In the genomic region with DNA sequence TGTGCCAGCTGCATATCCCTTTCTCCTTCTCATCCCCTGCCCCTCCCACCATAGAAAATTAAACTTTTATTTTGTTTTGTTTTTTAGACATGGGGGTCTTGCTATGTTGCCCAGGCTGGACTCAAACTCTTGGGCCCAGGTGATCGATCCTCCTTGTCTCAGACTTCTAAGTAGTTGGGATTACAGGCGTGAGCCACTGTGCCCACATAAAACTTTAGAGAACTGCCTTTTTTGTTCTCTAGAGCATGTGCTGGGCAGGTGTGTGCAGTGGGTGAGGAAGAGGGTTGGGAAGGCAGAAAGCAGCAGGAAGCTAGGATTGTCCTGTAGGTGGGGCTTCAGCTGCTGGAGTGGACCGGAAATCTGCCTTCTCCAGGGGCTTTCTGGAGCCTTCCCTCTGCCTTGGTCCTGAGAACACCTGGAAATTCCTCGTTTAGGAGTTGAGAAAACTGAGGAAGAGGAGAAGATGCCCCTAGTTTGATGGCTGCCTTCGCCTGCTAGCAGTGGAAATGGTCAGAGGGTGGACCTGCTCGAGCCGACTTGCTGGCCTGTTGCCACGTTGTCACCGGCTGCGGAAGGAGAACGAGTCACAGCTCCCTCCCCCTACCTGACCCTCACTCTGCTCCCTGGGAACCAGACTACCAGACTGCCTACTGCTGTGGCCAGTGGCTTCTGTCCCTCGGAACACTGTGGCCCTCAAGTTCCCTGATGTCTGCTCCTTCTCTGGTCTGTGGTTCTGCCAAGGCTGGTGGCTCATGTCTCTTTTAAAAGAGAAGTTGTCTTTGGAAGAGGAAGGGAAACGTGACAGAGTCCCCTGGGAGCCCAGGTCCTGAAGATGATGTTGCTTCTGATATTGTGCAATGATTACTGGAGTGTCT, we compare ENCODE assay signal across 10 cellular contexts. TPM values are rescaled to one million over a fixed set of nuclear protein-coding genes. Genes with fewer than 3 reads are reported as not detected.
DNase-seq lines count a peak whose midpoint lies in the region; ATAC-seq and TF ChIP-seq lines count a peak whose summit lies in the region.
"Had no signal": no experiment of that assay in that cellular context is flagged by ENCODE, and none has a peak within 500 bp of the region (broad histone marks: within the 10 kb centered on the region; RNA-seq: fewer than 3 reads in every experiment).

No MANE protein-coding gene starts in this region.

- H3K27ac ChIP-seq in HCT116 (ENCODE audit: low read depth, low read length) = peak overlapping the region; percentile 43
- H3K27ac ChIP-seq in duodenal mucosa (ENCODE audit: low read depth, low read length) = peak overlapping the region; percentile 54
- H3K27ac ChIP-seq in trophoblast cell (ENCODE audit: low read depth, low read length) = no peak overlapping the region

- no peak overlapping the region for H4K91ac ChIP-seq in trophoblast cell (ENCODE audit: low read depth, low read length)

- no peaks in the 10 kb centered on the region for H3K9me3 ChIP-seq in HCT116 (ENCODE audit: control insufficient read depth in 1 of 2, insufficient read depth in 1 of 2, low read depth in 1 of 2, low read length in 2 of 2)
- no peaks in the 10 kb centered on the region for H3K9me3 ChIP-seq in duodenal mucosa (ENCODE audit: control insufficient read depth in 1 of 2, low read length in 2 of 2)
- peaks cover 2% of the 10 kb centered on the region for H3K9me3 ChIP-seq in trophoblast cell (ENCODE audit: insufficient read depth, low read depth, low read length)

- peak overlapping the region; percentile 41 for H4K8ac ChIP-seq in trophoblast cell (ENCODE audit: low read depth, low read length)

- no peak overlapping the region for H3K14ac ChIP-seq in trophoblast cell (ENCODE audit: low read length)

- H4K12ac ChIP-seq in trophoblast cell (ENCODE audit: low read depth, low read length) = no peak overlapping the region

- H3K18ac ChIP-seq in trophoblast cell (ENCODE audit: low read length) = no peak overlapping the region

- WGBS in trophoblast cell (ENCODE audit: extremely low coverage, insufficient coverage, insufficient read length) = no CpG with 5 or more reads among the region's 13 CpGs

- H2BK120ac ChIP-seq in trophoblast cell (ENCODE audit: insufficient read depth, low read length, poor library complexity) = no peak overlapping the region

- H4K20me1 ChIP-seq in HCT116 (ENCODE audit: insufficient read depth) = peaks cover 14% of the 10 kb centered on the region; the same call in 1 of the 2 replicates

- H2BK12ac ChIP-seq in trophoblast cell (ENCODE audit: low read length) = no peak overlapping the region

- CTCF ChIA-PET in HCT116 (lab: Charles Lee) = no interaction called here

- no peak overlapping the region for H2BK5ac ChIP-seq in trophoblast cell (ENCODE audit: low read depth, low read length, poor library complexity)

- H3K9ac ChIP-seq in HCT116 (ENCODE audit: low read length) (peak overlapping the region; percentile 25), duodenal mucosa (ENCODE audit: low read depth in 1 of 2, low read length in 2 of 2) (peak overlapping the region; percentile 4 to 22), trophoblast cell (ENCODE audit: low read length) (no peak overlapping the region)

- intact Hi-C loops in HCT116 (cut with micrococcal nuclease) = no loop called here

- H3K4ac ChIP-seq in trophoblast cell (ENCODE audit: low read depth, low read length) = no peak overlapping the region

- no peak overlapping the region for H2AK5ac ChIP-seq in trophoblast cell (ENCODE audit: low read length)

- no peaks in the 10 kb centered on the region for H3K27me3 ChIP-seq in HCT116 (ENCODE audit: insufficient read depth, low read length)
- H3K27me3 ChIP-seq in duodenal mucosa (ENCODE audit: control insufficient read depth in 1 of 2, insufficient read depth in 2 of 2, low read length in 2 of 2) = peaks cover 0 to 3% of the 10 kb centered on the region in 2 donors
- peaks cover 28% of the 10 kb centered on the region for H3K27me3 ChIP-seq in trophoblast cell (ENCODE audit: insufficient read depth, low read length)

- POLR2A ChIA-PET in HCT116 (lab: Charles Lee) = interaction anchor here (1.3 kb wide), 1 partner anchor 161 kb away, joined by 4 read pairs; a partner anchor contains a TSS

- H3K79me2 ChIP-seq in HCT116 (ENCODE audit: insufficient read depth, low read length) (peaks cover 83% of the 10 kb centered on the region), trophoblast cell (ENCODE audit: control insufficient read depth, insufficient read depth, low read length, poor library complexity) (no peaks in the 10 kb centered on the region)

- BruUV-seq in HCT116 (replicated peaks; lab: Mats Ljungman, UMichigan) = no TSS peak

- RAD21 ChIA-PET in HCT116 (lab: Charles Lee; ENCODE audit: low non-redundant PET in 1 of 2, low total read pairs in 2 of 2, uncharacterized antibody in 2 of 2, unreplicated experiment in 2 of 2) = no interaction called here

- in situ Hi-C loops in ACHN (cut with HindIII; ENCODE audit: low pct_ligation_motif_present, low pct_unique_long_range_greater_than_20kb, low sequenced_read_pairs) = no loop called here

- TF ChIP-seq POLR2A in HCT116 (IDR thresholded peaks at IDR 0.05; ENCODE audit: borderline replicate concordance, extremely low read depth, insufficient read depth, insufficient read length) = no peak

- peak; percentile 33 for ATAC-seq in HCT116
- no peak for ATAC-seq in GM21526 (IDR thresholded peaks at IDR 0.05; ENCODE audit: low FRiP score, unreplicated experiment)
- no peak for ATAC-seq in HG02885 (IDR thresholded peaks at IDR 0.05; ENCODE audit: poor library complexity, unreplicated experiment)
- ATAC-seq in HG03432 (IDR thresholded peaks at IDR 0.05; ENCODE audit: unreplicated experiment) = no peak

- peak overlapping the region; percentile 20 to 21 for H3K4me3 ChIP-seq in HCT116 (replicated peaks in 1 of 2; ENCODE audit: low read depth in 1 of 2, low read length in 2 of 2)
- H3K4me3 ChIP-seq in duodenal mucosa (ENCODE audit: low read depth in 1 of 2, low read length in 2 of 2) = peak overlapping the region; percentile 52 to 81
- no peak overlapping the region for H3K4me3 ChIP-seq in trophoblast cell (ENCODE audit: low read depth, low read length)

- TF ChIP-seq CTCF in HCT116 (IDR thresholded peaks at IDR 0.05 in 2 of 3, conservative IDR thresholded peaks at IDR 0.05 in 1 of 3; ENCODE audit: borderline replicate concordance in 1 of 3, insufficient read depth in 1 of 3, low read depth in 2 of 3, low read length in 2 of 3) = peak in 2 of 3 experiments; percentile 28 to 44; a peak in 4 of 6 replicates

- H3K79me1 ChIP-seq in trophoblast cell (ENCODE audit: low read length) = no peaks in the 10 kb centered on the region

- H3K36me3 ChIP-seq in HCT116 (ENCODE audit: control insufficient read depth in 1 of 2, insufficient read depth in 2 of 2, low read length in 2 of 2) = 0 out of 4 replicates have a peak, but pooled peaks cover 0 to 5% of the 10 kb centered on the region in 2 experiments
- peaks cover 0 to 7% of the 10 kb centered on the region in 2 donors for H3K36me3 ChIP-seq in duodenal mucosa (ENCODE audit: control insufficient read depth in 1 of 2, insufficient read depth in 2 of 2, low read length in 2 of 2)
- no peaks in the 10 kb centered on the region for H3K36me3 ChIP-seq in trophoblast cell (ENCODE audit: control insufficient read depth in 1 of 2, insufficient read depth in 2 of 2, low read length in 2 of 2)

- no peak for TF ChIP-seq RAD21 in HCT116 (IDR thresholded peaks at IDR 0.05; ENCODE audit: low read depth)

- H2AFZ ChIP-seq in HCT116 (ENCODE audit: low read depth, low read length, poor library complexity, severe bottlenecking) (no peak overlapping the region), trophoblast cell (ENCODE audit: insufficient read depth, low read length, poor library complexity) (no peak overlapping the region)

- H3K4me1 ChIP-seq in HCT116 (ENCODE audit: control insufficient read depth in 1 of 2, insufficient read depth in 2 of 2, low read length in 2 of 2) (peaks cover 43 to 79% of the 10 kb centered on the region in 2 experiments), duodenal mucosa (ENCODE audit: control insufficient read depth in 1 of 2, insufficient read depth in 2 of 2, low read length in 2 of 2) (peaks cover 61 to 70% of the 10 kb centered on the region in 2 donors), trophoblast cell (ENCODE audit: control insufficient read depth in 1 of 2, insufficient read depth in 2 of 2, low read length in 2 of 2) (peaks cover 7 to 18% of the 10 kb centered on the region in 2 experiments)

- no peak overlapping the region for H3K23ac ChIP-seq in trophoblast cell (ENCODE audit: low read length)

- no peak for DNase-seq in HCT116 (ENCODE audit: low read depth, low spot score)
- DNase-seq in NOMO-1 (lab: John Stamatoyannopoulos, UW; ENCODE audit: unreplicated experiment in 2 of 2) = peak; percentile 47 to 53
- DNase-seq in trophoblast cell = no peak
- DNase-seq in ACHN = no peak
- DNase-seq: activated naive CD4-positive, alpha-beta T cell treated with anti-CD3 and anti-CD28 coated beads, Interleukin-2, amount 10 ng/mL, durations not matched to agents 7 days and 5 days; nucleus accumbens had no signal

- H3K4me2 ChIP-seq in HCT116 (ENCODE audit: low read length) (peak overlapping the region; percentile 97), trophoblast cell (ENCODE audit: low read length) (no peak overlapping the region)

- H3K9me2 ChIP-seq in HCT116 (ENCODE audit: insufficient read depth) = no peaks in the 10 kb centered on the region

TF ChIP-seq in HCT116, 20 proteins besides CTCF, POLR2A, EP300 and RAD21:
- no peak for TF ChIP-seq YY1 (IDR thresholded peaks at IDR 0.05; ENCODE audit: extremely low read depth, insufficient replicate concordance, low read depth, low read length)
- TF ChIP-seq, protein P1, sequence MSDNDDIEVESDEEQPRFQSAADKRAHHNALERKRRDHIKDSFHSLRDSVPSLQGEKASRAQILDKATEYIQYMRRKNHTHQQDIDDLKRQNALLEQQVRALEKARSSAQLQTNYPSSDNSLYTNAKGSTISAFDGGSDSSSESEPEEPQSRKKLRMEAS (IDR thresholded peaks at IDR 0.05) = peak; percentile 83

RNA-seq across cellular contexts. Expression of a gene that starts 4.0 kb away (rescaled TPM):
- 107 TPM for total RNA-seq in HCT116 (2021; ENCODE audit: unreplicated experiment)
- 133 and 134 TPM in 2 replicates for polyA plus RNA-seq in HCT116 (2012)
- 8.4 and 11.2 TPM in 2 replicates for polyA plus RNA-seq in trophoblast cell (2013)

Comparison
In these comparisons a context has a peak if more than half of its experiments do, and no peak if none do; other contexts are left out.
1. DNase-seq: peak in NOMO-1 (2 of 2); none in HCT116 (single experiment), trophoblast cell (0 of 2) and ACHN (single experiment).